In genomic region chr9:125106285-125106893, GRCh38 we compare ENCODE assay signal across 21 cellular contexts. TPM values are rescaled to one million over a fixed set of nuclear protein-coding genes. Genes with fewer than 3 reads are reported as not detected.
DNase-seq lines count a peak whose midpoint lies in the region; ATAC-seq and TF ChIP-seq lines count a peak whose summit lies in the region.
"Had no signal": no experiment of that assay in that cellular context is flagged by ENCODE, and none has a peak within 500 bp of the region (broad histone marks: within the 10 kb centered on the region; RNA-seq: fewer than 3 reads in every experiment).

No MANE protein-coding gene starts in this region.

- H3K27ac Mint-ChIP-seq in nephron: peak overlapping the region in 2 of 3 experiments; percentile 20 to 40
- H3K27ac Mint-ChIP-seq: activated CD4-positive, alpha-beta memory T cell treated with anti-CD3 and anti-CD28 coated beads for 36 hours; activated naive CD8-positive, alpha-beta T cell treated with anti-CD3 and anti-CD28 coated beads, Interleukin-2, amount 10 ng/mL, durations not matched to agents 7 days and 5 days; memory B cell; natural killer cell treated with Interleukin-12 subunit alpha and Interleukin-12 subunit beta and Interleukin-15 and Interleukin-18, amount 100 ng/mL, for 72 hours had no signal

- no peaks in the 10 kb centered on the region for H3K9me3 ChIP-seq in IMR-90 (ENCODE audit: control insufficient read depth, insufficient read depth, low read length)
- no peaks in the 10 kb centered on the region for H3K9me3 ChIP-seq in vagina

- no peak overlapping the region for H4K91ac ChIP-seq in IMR-90 (ENCODE audit: insufficient read depth, low read depth, low read length)

- peak overlapping the region; percentile 85; the same call in 1 of the 2 replicates for H3K27ac ChIP-seq in IMR-90 (ENCODE audit: insufficient read depth, low read length)
- H3K27ac ChIP-seq in vagina: no peak overlapping the region

- peaks cover 19% of the 10 kb centered on the region for H3K9me3 Mint-ChIP-seq in nephron
- H3K9me3 Mint-ChIP-seq: activated CD4-positive, alpha-beta memory T cell treated with anti-CD3 and anti-CD28 coated beads for 36 hours; activated naive CD8-positive, alpha-beta T cell treated with anti-CD3 and anti-CD28 coated beads, Interleukin-2, amount 10 ng/mL, durations not matched to agents 7 days and 5 days; memory B cell; natural killer cell treated with Interleukin-12 subunit alpha and Interleukin-12 subunit beta and Interleukin-15 and Interleukin-18, amount 100 ng/mL, for 72 hours had no signal

- peak overlapping the region; percentile 55; the same call in 1 of the 2 replicates for H3K4me2 ChIP-seq in IMR-90 (ENCODE audit: low read depth, low read length)

- H3K4me3 ChIP-seq in AG10803 (ENCODE audit: low read length) (no peak overlapping the region), IMR-90 (ENCODE audit: insufficient read depth, low read depth, low read length) (no peak overlapping the region), cardiac fibroblast (replicated peaks in 1 of 2; ENCODE audit: low read depth in 2 of 2, low read length in 2 of 2) (no peak overlapping the region), vagina (no peak overlapping the region)

- ATAC-seq in IMR-90 (ENCODE audit: low read depth): peak; percentile 62
- no peak for ATAC-seq in HG02623 (IDR thresholded peaks at IDR 0.05; ENCODE audit: unreplicated experiment)
- ATAC-seq in activated CD4-positive, CD25-positive, alpha-beta regulatory T cell treated with anti-CD3 and anti-CD28 coated beads, Interleukin-2, amount 50 U/mL, for 24 hours: no peak
- ATAC-seq: natural killer cell treated with Interleukin-12 subunit alpha and Interleukin-12 subunit beta and Interleukin-15 and Interleukin-18, amount 100 ng/mL, for 72 hours; Panc1 had no signal

- H2BK20ac ChIP-seq in IMR-90 (ENCODE audit: low read depth, low read length): no peak overlapping the region

- peaks cover 16 to 23% of the 10 kb centered on the region in 2 experiments for H3K79me1 ChIP-seq in IMR-90 (ENCODE audit: low read depth in 1 of 2, low read length in 2 of 2)

- BruUV-seq in IMR-90 (replicated peaks; lab: Mats Ljungman, UMichigan): no TSS peak

- H3K27me3 Mint-ChIP-seq in nephron (ENCODE audit: low read depth): no peaks in the 10 kb centered on the region
- H3K27me3 Mint-ChIP-seq: activated CD4-positive, alpha-beta memory T cell treated with anti-CD3 and anti-CD28 coated beads for 36 hours; activated naive CD8-positive, alpha-beta T cell treated with anti-CD3 and anti-CD28 coated beads, Interleukin-2, amount 10 ng/mL, durations not matched to agents 7 days and 5 days; central memory CD8-positive, alpha-beta T cell; memory B cell; natural killer cell treated with Interleukin-12 subunit alpha and Interleukin-12 subunit beta and Interleukin-15 and Interleukin-18, amount 100 ng/mL, for 72 hours had no signal

- H3K4me3 Mint-ChIP-seq in nephron: no peak overlapping the region
- H3K4me3 Mint-ChIP-seq: activated CD4-positive, alpha-beta memory T cell treated with anti-CD3 and anti-CD28 coated beads for 36 hours; activated naive CD8-positive, alpha-beta T cell treated with anti-CD3 and anti-CD28 coated beads, Interleukin-2, amount 10 ng/mL, durations not matched to agents 7 days and 5 days; central memory CD8-positive, alpha-beta T cell; memory B cell; natural killer cell treated with Interleukin-12 subunit alpha and Interleukin-12 subunit beta and Interleukin-15 and Interleukin-18, amount 100 ng/mL, for 72 hours had no signal

- H2AK5ac ChIP-seq in IMR-90 (ENCODE audit: low read depth, low read length): no peak overlapping the region

- H4K20me1 ChIP-seq in IMR-90 (ENCODE audit: insufficient read depth, low read length): peaks cover 12% of the 10 kb centered on the region; the same call in 1 of the 2 replicates

- POLR2A ChIA-PET in IMR-90 (lab: Charles Lee; ENCODE audit: unreplicated experiment): interaction anchor here (0.6 kb wide), 1 partner anchor 36 kb away, joined by 6 read pairs; no protein-coding TSS in a partner anchor

- peak overlapping the region; percentile 58 for H2BK5ac ChIP-seq in IMR-90 (ENCODE audit: low read depth, low read length, poor library complexity, severe bottlenecking)

- H3K36me3 ChIP-seq in IMR-90 (ENCODE audit: control insufficient read depth, insufficient read depth, low read length): no peaks in the 10 kb centered on the region
- H3K36me3 ChIP-seq in vagina: no peaks in the 10 kb centered on the region

- no peaks in the 10 kb centered on the region for H3K27me3 ChIP-seq in IMR-90 (ENCODE audit: control insufficient read depth, insufficient read depth, low read length)
- H3K27me3 ChIP-seq in vagina: no peaks in the 10 kb centered on the region

- no peak overlapping the region for H3K23ac ChIP-seq in IMR-90 (ENCODE audit: low read depth, low read length)

- H3K14ac ChIP-seq in IMR-90 (replicated peaks; ENCODE audit: low read depth, low read length): no peak overlapping the region

- H4K8ac ChIP-seq in IMR-90 (ENCODE audit: low read depth in 2 of 2, low read length in 2 of 2): no peak overlapping the region

- no peak for TF ChIP-seq RAD21 in IMR-90 (IDR thresholded peaks at IDR 0.05; ENCODE audit: low read length)

- H2BK120ac ChIP-seq in IMR-90 (ENCODE audit: low read depth, low read length): no peak overlapping the region

- CTCF ChIA-PET in IMR-90 (lab: Yijun Ruan, JAX): no interaction called here

- H3K9me1 ChIP-seq in IMR-90 (ENCODE audit: insufficient read depth, low read length): peaks cover 5% of the 10 kb centered on the region; the same call in 1 of the 2 replicates

- H3K9ac ChIP-seq in IMR-90 (ENCODE audit: low read depth, low read length): no peak overlapping the region; the same call in 1 of the 2 replicates

- in situ Hi-C loops in IMR-90 (cut with MboI; ENCODE audit: low sequenced_read_pairs): no loop called here

- H3K4me1 ChIP-seq in IMR-90 (ENCODE audit: control insufficient read depth, insufficient read depth, low read length) (peaks cover 9% of the 10 kb centered on the region), vagina (no peaks in the 10 kb centered on the region)

- H4K5ac ChIP-seq in IMR-90 (ENCODE audit: low read depth, low read length): no peak overlapping the region; the same call in 1 of the 2 replicates

- no peak overlapping the region for H2BK15ac ChIP-seq in IMR-90 (ENCODE audit: low read depth, low read length)

- no peak overlapping the region for H3K4ac ChIP-seq in IMR-90 (ENCODE audit: low read depth, low read length)

- no peak overlapping the region for H2AK9ac ChIP-seq in IMR-90 (replicated peaks; ENCODE audit: low read depth, low read length, poor library complexity)

- H3K36me3 Mint-ChIP-seq in nephron (ENCODE audit: low read depth): peaks cover 20% of the 10 kb centered on the region
- H3K36me3 Mint-ChIP-seq: activated CD4-positive, alpha-beta memory T cell treated with anti-CD3 and anti-CD28 coated beads for 36 hours had no signal

- peaks cover 31% of the 10 kb centered on the region for H3K4me1 Mint-ChIP-seq in nephron

- DNase-seq in AG10803 (ENCODE audit: low read depth) (peak; percentile 81), IMR-90 (peak; percentile 79), cardiac fibroblast (ENCODE audit: low read depth in 2 of 2) (peak; percentile 59 to 77), vagina (ENCODE audit: extremely low spot score in 2 of 2) (no peak), NCI-H446 treated with DMSO at 0.1 percent for 48 hours (lab: John Stamatoyannopoulos, UW) (no peak)
- DNase-seq: activated CD4-positive, alpha-beta memory T cell treated with anti-CD3 and anti-CD28 coated beads for 36 hours; activated naive CD8-positive, alpha-beta T cell treated with anti-CD3 and anti-CD28 coated beads, Interleukin-2, amount 10 ng/mL, durations not matched to agents 7 days and 5 days; activated T-cell treated with anti-CD3 and anti-CD28 coated beads, Interleukin-2, amount 50 U/mL, for 48 hours; C1 segment of cervical spinal cord; head of caudate nucleus; NCI-H1092; NCI-H2081 treated with DMSO at 0.1 percent for 48 hours; NCI-H748 treated with DMSO at 0.1 percent for 48 hours; SW 1271 had no signal

- intact Hi-C loops in IMR-90 (cut with micrococcal nuclease): no loop called here
- intact Hi-C loops in vagina (cut with DNase I): no loop called here

- no peak overlapping the region for H3K56ac ChIP-seq in IMR-90 (ENCODE audit: extremely low read depth, insufficient read depth, low read length)

- peak overlapping the region; percentile 70; the same call in 1 of the 2 replicates for H3K18ac ChIP-seq in IMR-90 (ENCODE audit: low read depth, low read length)

- TF ChIP-seq CTCF in AG10803 (conservative IDR thresholded peaks at IDR 0.05; ENCODE audit: low read length) (no peak), IMR-90 (conservative IDR thresholded peaks at IDR 0.05; ENCODE audit: low read depth, low read length) (no peak), cardiac fibroblast (IDR thresholded peaks at IDR 0.05; ENCODE audit: low read depth, low read length) (no peak), nephron (IDR thresholded peaks at IDR 0.05; ENCODE audit: unreplicated experiment in 3 of 3) (no peak), vagina (IDR thresholded peaks at IDR 0.05) (no peak)

- TF ChIP-seq POLR2A in IMR-90 (IDR thresholded peaks at IDR 0.05; ENCODE audit: low read depth, low read length) (no peak), vagina (IDR thresholded peaks at IDR 0.05) (no peak)

- dilution Hi-C loops in IMR-90 (cut with HindIII; ENCODE audit: low sequenced_read_pairs, unreplicated experiment): no loop called here

- H2AFZ ChIP-seq in IMR-90 (replicated peaks; ENCODE audit: low read length, poor library complexity): no peak overlapping the region

TF ChIP-seq in IMR-90, 13 proteins besides CTCF, POLR2A, EP300 and RAD21:
- TF ChIP-seq FOS (IDR thresholded peaks at IDR 0.05; ENCODE audit: low read depth, low read length) (no peak), MAFK (IDR thresholded peaks at IDR 0.05; ENCODE audit: low read depth, low read length) (peak; percentile 38; the same call in 1 of the 2 replicates), MXI1 (IDR thresholded peaks at IDR 0.05; ENCODE audit: borderline replicate concordance, low read depth, low read length) (no peak), USF2 (IDR thresholded peaks at IDR 0.05; ENCODE audit: low read depth, low read length) (no peak), CEBPB (IDR thresholded peaks at IDR 0.05; ENCODE audit: low read depth, low read length) (peak; percentile 51), RCOR1 (IDR thresholded peaks at IDR 0.05; ENCODE audit: insufficient replicate concordance, low read length) (no peak), SMC3 (IDR thresholded peaks at IDR 0.05; ENCODE audit: low read depth, low read length) (no peak)

RNA-seq across cellular contexts. Expression of gene SCAI, which starts 36.9 kb away (rescaled TPM):
- 13.3 and 14.5 TPM in 2 replicates for total RNA-seq in IMR-90 (2012; rRNA removed)
- 2.5 and 3.6 TPM in 2 replicates for polyA plus RNA-seq in IMR-90 (2012; rRNA removed)
- polyA plus RNA-seq in IMR-90 (2012; cell fraction: cytosol; rRNA removed): 0.79 and 1.1 TPM in 2 replicates
- 1.5 and 12.2 TPM in 2 replicates for polyA plus RNA-seq in IMR-90 (2012; cell fraction: nucleus; rRNA removed; ENCODE audit: low replicate concordance)
- total RNA-seq in vagina: 15.7 TPM

Comparison
In these comparisons a context has a peak if more than half of its experiments do, and no peak if none do; other contexts are left out.
1. DNase-seq: peak in AG10803 (single experiment), IMR-90 (single experiment) and cardiac fibroblast (2 of 2); none in vagina (0 of 2) and NCI-H446 treated with DMSO at 0.1 percent for 48 hours (single experiment).